Comparison of ENCODE assay signal across 19 cellular contexts in the genomic region with DNA sequence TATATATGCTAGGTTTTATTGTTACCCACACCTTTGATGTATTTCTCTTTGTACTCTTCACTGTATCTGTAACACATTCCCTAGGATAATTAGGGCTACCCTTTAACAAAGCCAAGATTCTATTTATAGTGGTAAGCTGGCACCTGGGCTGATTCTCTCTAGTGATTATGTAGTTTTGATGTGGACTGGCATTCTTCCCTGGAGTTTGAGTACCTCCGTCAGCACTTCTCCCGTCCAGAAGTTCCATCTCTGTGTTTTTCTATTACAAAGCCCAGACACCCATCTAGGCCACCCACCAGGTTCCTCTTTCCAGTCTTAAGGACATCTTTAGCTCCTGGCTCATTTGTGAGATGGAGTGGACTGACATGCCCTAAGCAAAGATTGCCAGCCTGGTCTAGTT. TPM values are rescaled to one million over a fixed set of nuclear protein-coding genes. Genes with fewer than 3 reads are reported as not detected.
DNase-seq lines count a peak whose midpoint lies in the region; ATAC-seq and TF ChIP-seq lines count a peak whose summit lies in the region.
"Had no signal": no experiment of that assay in that cellular context is flagged by ENCODE, and none has a peak within 500 bp of the region (broad histone marks: within the 10 kb centered on the region; RNA-seq: fewer than 3 reads in every experiment).

No MANE protein-coding gene starts in this region.

- peak overlapping the region; percentile 18 for H3K27ac Mint-ChIP-seq in T-helper 1 cell treated with Interleukin-12 subunit alpha and Interleukin-12 subunit beta and Interleukin-4 antibody, amounts not matched to agents 30 μg/mL and 1 μg/mL, for 36 hours
- H3K27ac Mint-ChIP-seq in activated CD8-positive, alpha-beta T cell treated with anti-CD3 and anti-CD28 coated beads, Interleukin-2, amount 10 ng/mL, durations not matched to agents 7 days and 5 days: peak overlapping the region; percentile 85

- H3K4me1 ChIP-seq in left ventricle myocardium inferior (no peaks in the 10 kb centered on the region), smooth muscle cell (ENCODE audit: low read depth) (no peaks in the 10 kb centered on the region)

- H3K36me3 ChIP-seq in left ventricle myocardium inferior (no peaks in the 10 kb centered on the region), smooth muscle cell (ENCODE audit: low read depth) (no peaks in the 10 kb centered on the region)
- H3K36me3 ChIP-seq: BLaER1 had no signal

- H3K4me3 ChIP-seq in left ventricle myocardium inferior (no peak overlapping the region), smooth muscle cell (no peak overlapping the region)
- H3K4me3 ChIP-seq: BLaER1 had no signal

- H3K27me3 Mint-ChIP-seq in T-helper 1 cell treated with Interleukin-12 subunit alpha and Interleukin-12 subunit beta and Interleukin-4 antibody, amounts not matched to agents 30 μg/mL and 1 μg/mL, for 36 hours (ENCODE audit: low read depth): peaks cover 62% of the 10 kb centered on the region
- H3K27me3 Mint-ChIP-seq in activated CD8-positive, alpha-beta T cell treated with anti-CD3 and anti-CD28 coated beads, Interleukin-2, amount 10 ng/mL, durations not matched to agents 7 days and 5 days (ENCODE audit: low read depth): no peaks in the 10 kb centered on the region

- H3K9ac ChIP-seq in smooth muscle cell (ENCODE audit: low read depth): no peak overlapping the region
- H3K9ac ChIP-seq: BLaER1 had no signal

- DNase-seq in T-helper 1 cell (no peak), left ventricle myocardium superior (no peak), left ventricle myocardium inferior (no peak), smooth muscle cell (lab: John Stamatoyannopoulos, UW; ENCODE audit: unreplicated experiment) (no peak), kidney tubule cell (ENCODE audit: low spot score) (no peak), DMS53 (lab: John Stamatoyannopoulos, UW) (no peak)
- no peak for DNase-seq in activated CD8-positive, alpha-beta T cell treated with anti-CD3 and anti-CD28 coated beads, Interleukin-2, amount 10 ng/mL, durations not matched to agents 7 days and 5 days
- DNase-seq: GF-D8, GOT3, MV-4-11, NCI-H1417 treated with DMSO at 0.1 percent for 48 hours, NCI-H2029 treated with DMSO at 0.1 percent for 48 hours, NCI-H524 had no signal

- H3K27ac ChIP-seq in left ventricle myocardium inferior (replicated peaks) (no peak overlapping the region), smooth muscle cell (ENCODE audit: low read depth) (peak overlapping the region; percentile 13)
- H3K27ac ChIP-seq: BLaER1 had no signal

- H2AFZ ChIP-seq in smooth muscle cell (ENCODE audit: low read depth): peak overlapping the region; percentile 8

- H3K27me3 ChIP-seq in left ventricle myocardium inferior (ENCODE audit: low read depth) (no peaks in the 10 kb centered on the region), smooth muscle cell (ENCODE audit: low read depth) (no peaks in the 10 kb centered on the region)
- H3K27me3 ChIP-seq: BLaER1 had no signal

- intact Hi-C loops in left ventricle myocardium superior (cut with micrococcal nuclease): no loop called here
- intact Hi-C loops in left ventricle myocardium inferior (cut with micrococcal nuclease): no loop called here

- no peak overlapping the region for H3K4me2 ChIP-seq in smooth muscle cell
- H3K4me2 ChIP-seq: BLaER1 had no signal

- H3K79me2 ChIP-seq in smooth muscle cell (ENCODE audit: low read depth): no peaks in the 10 kb centered on the region

- H3F3A ChIP-seq in smooth muscle cell (ENCODE audit: low read depth): no peaks in the 10 kb centered on the region

- no peaks in the 10 kb centered on the region for H4K20me1 ChIP-seq in smooth muscle cell (ENCODE audit: low read depth)
- H4K20me1 ChIP-seq: BLaER1 had no signal

- no peaks in the 10 kb centered on the region for H3K9me3 Mint-ChIP-seq in T-helper 1 cell treated with Interleukin-12 subunit alpha and Interleukin-12 subunit beta and Interleukin-4 antibody, amounts not matched to agents 30 μg/mL and 1 μg/mL, for 36 hours
- no peaks in the 10 kb centered on the region for H3K9me3 Mint-ChIP-seq in activated CD8-positive, alpha-beta T cell treated with anti-CD3 and anti-CD28 coated beads, Interleukin-2, amount 10 ng/mL, durations not matched to agents 7 days and 5 days (ENCODE audit: insufficient read depth)

- POLR2A ChIA-PET in activated CD8-positive, alpha-beta T cell treated with anti-CD3 and anti-CD28 coated beads, Interleukin-2, amount 10 ng/mL, durations not matched to agents 7 days and 5 days (lab: Charles Lee): interaction anchor here (0.9 to 1.0 kb wide), 2 partner anchors 9 to 12 kb away, joined by 3 read pairs; no protein-coding TSS in a partner anchor

- H3K9me3 ChIP-seq in left ventricle myocardium inferior (replicated peaks) (no peaks in the 10 kb centered on the region), smooth muscle cell (replicated peaks; ENCODE audit: low read depth) (no peaks in the 10 kb centered on the region)

- CTCF ChIA-PET in activated CD8-positive, alpha-beta T cell treated with anti-CD3 and anti-CD28 coated beads, Interleukin-2, amount 10 ng/mL, durations not matched to agents 7 days and 5 days (lab: Charles Lee): interaction anchor here (0.8 to 4.9 kb wide), 12 partner anchors 8 to 56 kb away, joined by 3 to 19 read pairs (median 8); a partner anchor contains a TSS

- peak; percentile 51 for ATAC-seq in left ventricle myocardium superior
- peak; percentile 19 for ATAC-seq in activated CD8-positive, alpha-beta T cell treated with anti-CD3 and anti-CD28 coated beads, Interleukin-2, amount 10 ng/mL, durations not matched to agents 7 days and 5 days
- ATAC-seq: Panc1, Right ventricle myocardium inferior had no signal

- peaks cover 28% of the 10 kb centered on the region for H3K36me3 Mint-ChIP-seq in T-helper 1 cell treated with Interleukin-12 subunit alpha and Interleukin-12 subunit beta and Interleukin-4 antibody, amounts not matched to agents 30 μg/mL and 1 μg/mL, for 36 hours (ENCODE audit: low read depth)
- peaks cover 55% of the 10 kb centered on the region for H3K36me3 Mint-ChIP-seq in activated CD8-positive, alpha-beta T cell treated with anti-CD3 and anti-CD28 coated beads, Interleukin-2, amount 10 ng/mL, durations not matched to agents 7 days and 5 days (ENCODE audit: low read depth)

- WGBS in smooth muscle cell (ENCODE audit: low lambda C conversion rate): 53% methylated on average over 2 of the region's 2 CpGs

- no peak overlapping the region for H3K4me3 Mint-ChIP-seq in T-helper 1 cell treated with Interleukin-12 subunit alpha and Interleukin-12 subunit beta and Interleukin-4 antibody, amounts not matched to agents 30 μg/mL and 1 μg/mL, for 36 hours
- H3K4me3 Mint-ChIP-seq in activated CD8-positive, alpha-beta T cell treated with anti-CD3 and anti-CD28 coated beads, Interleukin-2, amount 10 ng/mL, durations not matched to agents 7 days and 5 days: peak overlapping the region; percentile 1

- peaks cover 30% of the 10 kb centered on the region for H3K4me1 Mint-ChIP-seq in T-helper 1 cell treated with Interleukin-12 subunit alpha and Interleukin-12 subunit beta and Interleukin-4 antibody, amounts not matched to agents 30 μg/mL and 1 μg/mL, for 36 hours (ENCODE audit: low read depth)
- H3K4me1 Mint-ChIP-seq in activated CD8-positive, alpha-beta T cell treated with anti-CD3 and anti-CD28 coated beads, Interleukin-2, amount 10 ng/mL, durations not matched to agents 7 days and 5 days (ENCODE audit: low read depth): peaks cover 63% of the 10 kb centered on the region

- TF ChIP-seq CTCF in left ventricle myocardium inferior (IDR thresholded peaks at IDR 0.05; ENCODE audit: borderline replicate concordance) (no peak), smooth muscle cell (IDR thresholded peaks at IDR 0.05; ENCODE audit: borderline replicate concordance, insufficient read depth, poor library complexity, severe bottlenecking) (no peak)

RNA-seq across cellular contexts. Expression of a gene that starts 55.9 kb away (rescaled TPM):
- total RNA-seq in left ventricle myocardium superior (1.8 TPM), left ventricle myocardium inferior (0.82 TPM), smooth muscle cell (184 and 192 TPM in 2 replicates)
- total RNA-seq in activated CD8-positive, alpha-beta T cell treated with anti-CD3 and anti-CD28 coated beads, Interleukin-2, amount 10 ng/mL, durations not matched to agents 7 days and 5 days: 1 to 10 TPM; 2.3 to 3.1 TPM
- polyA plus RNA-seq in smooth muscle cell: 116 and 157 TPM in 2 replicates
- total RNA-seq: A172, Daoy had no signal

Comparison
In these comparisons a context has a peak if more than half of its experiments do, and no peak if none do; other contexts are left out.
1. RNA of a gene that starts 55.9 kb away (total RNA-seq): 184 to 192 TPM in smooth muscle cell; 2.3 to 3.1 TPM in activated CD8-positive, alpha-beta T cell treated with anti-CD3 and anti-CD28 coated beads, Interleukin-2, amount 10 ng/mL, durations not matched to agents 7 days and 5 days, 1.8 TPM in left ventricle myocardium superior (single experiment) and 0.82 TPM in left ventricle myocardium inferior (single experiment); every median in the first group is over 10 times any median in the second.